Comparison of ENCODE assay signal across 16 cellular contexts in the genomic region with DNA sequence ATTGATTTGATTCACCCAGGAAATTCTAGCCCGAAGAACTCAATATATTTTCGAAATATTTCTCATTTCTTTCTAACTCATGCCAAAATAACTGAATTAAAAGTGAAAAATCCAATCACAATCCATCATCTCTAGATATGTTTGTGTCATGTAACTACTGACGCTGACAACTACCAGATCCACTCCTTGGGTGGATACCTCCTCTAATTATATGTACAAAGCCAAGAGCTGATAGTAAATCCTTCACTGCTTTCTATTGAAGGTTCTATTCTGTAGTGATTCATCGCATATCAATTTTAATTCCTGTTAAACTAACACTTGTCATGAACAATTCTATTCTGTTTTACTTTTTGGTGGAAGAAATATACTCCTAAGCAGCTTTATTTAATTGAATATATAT.
A peak's percentile ranks its signal among the peaks of the same experiment; 100 is the strongest.
DNase-seq lines count a peak whose midpoint lies in the region; ATAC-seq and TF ChIP-seq lines count a peak whose summit lies in the region.
"Had no signal": no experiment of that assay in that cellular context is flagged by ENCODE, and none has a peak within 500 bp of the region (broad histone marks: within the 10 kb centered on the region; RNA-seq: fewer than 3 reads in every experiment).

No MANE protein-coding gene starts in this region.

- no peak overlapping the region for H3K9ac ChIP-seq in smooth muscle cell (ENCODE audit: low read depth)

- no peaks in the 10 kb centered on the region for H3K4me1 ChIP-seq in smooth muscle cell (ENCODE audit: low read depth)
- H3K4me1 ChIP-seq: BE2C had no signal

- H3K9me3 ChIP-seq in smooth muscle cell (replicated peaks; ENCODE audit: low read depth): peaks cover 7% of the 10 kb centered on the region
- H3K9me3 ChIP-seq: BE2C had no signal

- H3F3A ChIP-seq in smooth muscle cell (ENCODE audit: low read depth): no peaks in the 10 kb centered on the region

- TF ChIP-seq CTCF in smooth muscle cell (IDR thresholded peaks at IDR 0.05; ENCODE audit: borderline replicate concordance, insufficient read depth, poor library complexity, severe bottlenecking): no peak

- H3K79me2 ChIP-seq in smooth muscle cell (ENCODE audit: low read depth): no peaks in the 10 kb centered on the region

- no peaks in the 10 kb centered on the region for H4K20me1 ChIP-seq in smooth muscle cell (ENCODE audit: low read depth)

- peak; percentile 9 for DNase-seq in NCI-H748 (lab: John Stamatoyannopoulos, UW; ENCODE audit: unreplicated experiment)
- DNase-seq in NCI-H748 treated with DMSO at 0.1 percent for 48 hours (lab: John Stamatoyannopoulos, UW): no peak
- DNase-seq in NCI-H1417 (lab: John Stamatoyannopoulos, UW): peak in 2 of 3 experiments; percentile 28 to 72
- peak; percentile 100 for DNase-seq in NCI-H69 (lab: John Stamatoyannopoulos, UW)
- no peak for DNase-seq in smooth muscle cell (lab: John Stamatoyannopoulos, UW; ENCODE audit: unreplicated experiment)
- DNase-seq in DMS153 treated with DMSO at 0.1 percent for 48 hours (lab: John Stamatoyannopoulos, UW; ENCODE audit: unreplicated experiment): no peak
- DNase-seq: ACHN; BE2C; C1 segment of cervical spinal cord; CD4-positive, CD25-positive, alpha-beta regulatory T cell; CD8-positive, alpha-beta memory T cell; COR-L47; DMS 273 treated with DMSO at 0.1 percent for 48 hours; HCEC 1CT; IMR-90 had no signal

- no peak overlapping the region for H3K4me3 ChIP-seq in smooth muscle cell

- no peaks in the 10 kb centered on the region for H3K36me3 ChIP-seq in smooth muscle cell (ENCODE audit: low read depth)
- H3K36me3 ChIP-seq: BE2C had no signal

- H3K4me2 ChIP-seq in smooth muscle cell: no peak overlapping the region

- no peaks in the 10 kb centered on the region for H3K27me3 ChIP-seq in smooth muscle cell (ENCODE audit: low read depth)
- H3K27me3 ChIP-seq: BE2C had no signal

- peak overlapping the region; percentile 18 for H3K27ac ChIP-seq in smooth muscle cell (ENCODE audit: low read depth)

- 85% methylated on average over 4 of the region's 4 CpGs for WGBS in smooth muscle cell (ENCODE audit: low lambda C conversion rate)

- H2AFZ ChIP-seq in smooth muscle cell (ENCODE audit: low read depth): no peak overlapping the region

- no peak for ATAC-seq in HG02763 (IDR thresholded peaks at IDR 0.05; ENCODE audit: unreplicated experiment)

Comparison
In these comparisons a context has a peak if more than half of its experiments do, and no peak if none do; other contexts are left out.
1. DNase-seq: peak in NCI-H748 (single experiment), NCI-H1417 (2 of 3) and NCI-H69 (single experiment); none in NCI-H748 treated with DMSO at 0.1 percent for 48 hours (single experiment), smooth muscle cell (single experiment) and DMS153 treated with DMSO at 0.1 percent for 48 hours (single experiment).